In genomic region chr7:108002726-108003590, GRCh38 we compare ENCODE assay signal across 8 cellular contexts. TPM values are rescaled to one million over a fixed set of nuclear protein-coding genes. Genes with fewer than 3 reads are reported as not detected.
A peak's percentile ranks its signal among the peaks of the same experiment; 100 is the strongest.
DNase-seq lines count a peak whose midpoint lies in the region; ATAC-seq and TF ChIP-seq lines count a peak whose summit lies in the region.

Gene LAMB1 (minus strand): TSS chr7:108003161. CDS start chr7:108002885, 276 bp downstream.

- H3K27ac Mint-ChIP-seq in activated CD8-positive, alpha-beta memory T cell treated with anti-CD3 and anti-CD28 coated beads, Interleukin-2, amount 10 ng/mL, durations not matched to agents 7 days and 5 days = no peak within 1 kb of the TSS
- H3K27ac Mint-ChIP-seq in natural killer cell = no peak within 1 kb of the TSS

- H3K4me1 Mint-ChIP-seq in activated CD8-positive, alpha-beta memory T cell treated with anti-CD3 and anti-CD28 coated beads, Interleukin-2, amount 10 ng/mL, durations not matched to agents 7 days and 5 days = peaks cover 16% of the 10 kb centered on the region
- peaks cover 11 to 16% of the 10 kb centered on the region in 2 donors for H3K4me1 Mint-ChIP-seq in natural killer cell

- peak within 1 kb of the TSS; percentile 54 for H3K4me3 Mint-ChIP-seq in activated CD8-positive, alpha-beta memory T cell treated with anti-CD3 and anti-CD28 coated beads, Interleukin-2, amount 10 ng/mL, durations not matched to agents 7 days and 5 days
- peak within 1 kb of the TSS; percentile 73 for H3K4me3 Mint-ChIP-seq in natural killer cell

- no peaks in the 10 kb centered on the region for H3K36me3 Mint-ChIP-seq in activated CD8-positive, alpha-beta memory T cell treated with anti-CD3 and anti-CD28 coated beads, Interleukin-2, amount 10 ng/mL, durations not matched to agents 7 days and 5 days
- peaks cover 7% of the 10 kb centered on the region for H3K36me3 Mint-ChIP-seq in natural killer cell

- DNase-seq in DMS53 (lab: John Stamatoyannopoulos, UW) (peak; percentile 76), LNCaP clone FGC (ENCODE audit: low read depth) (no peak), fibroblast of the aortic adventitia (ENCODE audit: low read depth) (peak; percentile 75), natural killer cell (no peak), NK-92 (lab: John Stamatoyannopoulos, UW; ENCODE audit: unreplicated experiment) (no peak)
- DNase-seq in activated CD8-positive, alpha-beta memory T cell treated with anti-CD3 and anti-CD28 coated beads, Interleukin-2, amount 10 ng/mL, durations not matched to agents 7 days and 5 days = no peak

- no peaks in the 10 kb centered on the region for H3K9me3 Mint-ChIP-seq in activated CD8-positive, alpha-beta memory T cell treated with anti-CD3 and anti-CD28 coated beads, Interleukin-2, amount 10 ng/mL, durations not matched to agents 7 days and 5 days (ENCODE audit: low read depth)
- peaks cover 0 to 3% of the 10 kb centered on the region in 2 donors for H3K9me3 Mint-ChIP-seq in natural killer cell

- peaks cover 79% of the 10 kb centered on the region for H3K27me3 Mint-ChIP-seq in activated CD8-positive, alpha-beta memory T cell treated with anti-CD3 and anti-CD28 coated beads, Interleukin-2, amount 10 ng/mL, durations not matched to agents 7 days and 5 days
- peaks cover 46 to 63% of the 10 kb centered on the region in 2 donors for H3K27me3 Mint-ChIP-seq in natural killer cell (ENCODE audit: low read depth in 2 of 2)

- no peak for TF ChIP-seq CTCF in LNCaP clone FGC (IDR thresholded peaks at IDR 0.05; ENCODE audit: control insufficient read depth, extremely low read depth, insufficient read depth)
- TF ChIP-seq CTCF in fibroblast of the aortic adventitia (IDR thresholded peaks at IDR 0.05; ENCODE audit: insufficient read depth, low read length) = no peak
- TF ChIP-seq CTCF in natural killer cell (IDR thresholded peaks at IDR 0.05) = no peak

- H3K4me3 ChIP-seq in LNCaP clone FGC (ENCODE audit: low read depth, low read length) (peak within 1 kb of the TSS; percentile 60), fibroblast of the aortic adventitia (ENCODE audit: low read depth, low read length) (peak within 1 kb of the TSS; percentile 82)

- intact Hi-C loops in natural killer cell (cut with micrococcal nuclease) = no loop called here

- CTCF ChIA-PET in activated CD8-positive, alpha-beta memory T cell treated with anti-CD3 and anti-CD28 coated beads, Interleukin-2, amount 10 ng/mL, durations not matched to agents 7 days and 5 days (lab: Charles Lee) = no interaction called here

- ATAC-seq in activated CD8-positive, alpha-beta memory T cell treated with anti-CD3 and anti-CD28 coated beads, Interleukin-2, amount 10 ng/mL, durations not matched to agents 7 days and 5 days = peak; percentile 30
- ATAC-seq in natural killer cell (no peak), GM21723 (IDR thresholded peaks at IDR 0.05; ENCODE audit: unreplicated experiment) (no peak), GM18867 (IDR thresholded peaks at IDR 0.05; ENCODE audit: unreplicated experiment) (no peak)

RNA-seq across cellular contexts. Expression of gene LAMB1, which starts in this region (rescaled TPM):
- total RNA-seq in activated CD8-positive, alpha-beta memory T cell treated with anti-CD3 and anti-CD28 coated beads, Interleukin-2, amount 10 ng/mL, durations not matched to agents 7 days and 5 days = not detected
- total RNA-seq in fibroblast of the aortic adventitia (ENCODE audit: low replicate concordance) (332 and 467 TPM in 2 replicates), natural killer cell (not detected)

Comparison
In these comparisons a context has a peak if more than half of its experiments do, and no peak if none do; other contexts are left out.
1. RNA of gene LAMB1 (total RNA-seq): 332 to 467 TPM in fibroblast of the aortic adventitia; not detected in activated CD8-positive, alpha-beta memory T cell treated with anti-CD3 and anti-CD28 coated beads, Interleukin-2, amount 10 ng/mL, durations not matched to agents 7 days and 5 days and not detected in natural killer cell; every median in the first group is over 100 times any median in the second.
2. Peak in ATAC-seq in activated CD8-positive, alpha-beta memory T cell treated with anti-CD3 and anti-CD28 coated beads, Interleukin-2, amount 10 ng/mL, durations not matched to agents 7 days and 5 days; RNA of the gene not detected or under 1 TPM.
3. DNase-seq: peak in DMS53 (single experiment) and fibroblast of the aortic adventitia (single experiment); none in LNCaP clone FGC (single experiment), activated CD8-positive, alpha-beta memory T cell treated with anti-CD3 and anti-CD28 coated beads, Interleukin-2, amount 10 ng/mL, durations not matched to agents 7 days and 5 days (single experiment), natural killer cell (single experiment) and NK-92 (single experiment).